Comparison of ENCODE assay signal across 10 cellular contexts in the genomic region with DNA sequence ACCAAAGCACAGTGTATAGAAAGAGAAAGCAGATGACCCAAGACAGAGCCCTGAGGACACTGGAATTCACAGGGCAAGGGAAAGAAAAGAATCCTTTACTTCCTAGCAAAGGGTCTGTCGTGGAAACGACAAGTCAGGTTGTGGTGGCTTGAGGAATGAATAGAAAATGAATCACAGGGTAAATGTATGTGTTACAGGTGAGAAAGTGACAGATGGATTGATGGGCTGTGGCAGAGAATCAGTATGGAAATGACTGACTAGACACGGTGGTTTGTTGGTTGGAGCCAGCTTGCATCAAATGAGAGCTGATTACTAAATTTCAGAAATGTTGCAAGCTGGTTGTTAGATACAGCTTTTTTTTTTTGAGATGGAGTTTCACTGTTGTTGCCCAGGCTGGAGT. TPM values are rescaled to one million over a fixed set of nuclear protein-coding genes. Genes with fewer than 3 reads are reported as not detected.
DNase-seq lines count a peak whose midpoint lies in the region; ATAC-seq and TF ChIP-seq lines count a peak whose summit lies in the region.
"Had no signal": no experiment of that assay in that cellular context is flagged by ENCODE, and none has a peak within 500 bp of the region (broad histone marks: within the 10 kb centered on the region; RNA-seq: fewer than 3 reads in every experiment).

No MANE protein-coding gene starts in this region.

- peak; percentile 80 for ATAC-seq in stimulated activated naive CD8-positive, alpha-beta T cell treated with anti-CD3 and anti-CD28 coated beads, Interleukin-15, Interleukin-2, amounts not matched to agents 100 U/mL and 50 U/mL, for 24 hours
- ATAC-seq in HG03460 (IDR thresholded peaks at IDR 0.05; ENCODE audit: unreplicated experiment) = no peak

- H3K9me3 ChIP-seq in mammary epithelial cell (replicated peaks; ENCODE audit: insufficient read depth, low read length) = no peaks in the 10 kb centered on the region

- no peak overlapping the region for H3K27ac Mint-ChIP-seq in MCF 10A (ENCODE audit: low read depth, unreplicated experiment)

- H3K4me2 ChIP-seq in mammary epithelial cell (ENCODE audit: insufficient read depth, low read depth, low read length) = no peak overlapping the region

- H3K4me3 Mint-ChIP-seq in MCF 10A (ENCODE audit: unreplicated experiment) = no peak overlapping the region

- H3K79me2 ChIP-seq in mammary epithelial cell (ENCODE audit: insufficient read depth, low read length) = no peaks in the 10 kb centered on the region

- 36% methylated on average over 3 of the region's 3 CpGs for WGBS in mammary epithelial cell (ENCODE audit: low coverage, missing lambda C conversion rate)

- dilution Hi-C loops in mammary epithelial cell (cut with HindIII; ENCODE audit: low sequenced_read_pairs) = no loop called here

- BruUV-seq in mammary epithelial cell (replicated peaks; lab: Mats Ljungman, UMichigan) (no TSS peak), MCF 10A (replicated peaks; lab: Mats Ljungman, UMichigan) (no TSS peak)

- H2AFZ ChIP-seq in mammary epithelial cell (ENCODE audit: low read depth, low read length) = no peak overlapping the region

- POLR2A ChIA-PET in MCF 10A (lab: Yijun Ruan, JAX) = no interaction called here

- no peaks in the 10 kb centered on the region for H3K4me1 ChIP-seq in mammary epithelial cell (ENCODE audit: insufficient read depth, low read length)

- no peak overlapping the region for H3K4me3 ChIP-seq in mammary epithelial cell (replicated peaks in 1 of 3; ENCODE audit: insufficient read depth in 1 of 3, low read depth in 2 of 3, low read length in 3 of 3)
- H3K4me3 ChIP-seq: cardiac muscle cell had no signal

- H3K27me3 Mint-ChIP-seq in MCF 10A (ENCODE audit: insufficient read depth, unreplicated experiment) = no peaks in the 10 kb centered on the region

- TF ChIP-seq CTCF in mammary epithelial cell (conservative IDR thresholded peaks at IDR 0.05 in 1 of 2, IDR thresholded peaks at IDR 0.05 in 1 of 2; ENCODE audit: extremely low read depth in 1 of 2, insufficient read depth in 1 of 2, low read depth in 1 of 2, low read length in 2 of 2) = no peak
- no peak for TF ChIP-seq CTCF in MCF 10A (IDR thresholded peaks at IDR 0.05; ENCODE audit: unreplicated experiment)

- CTCF ChIA-PET in mammary epithelial cell (lab: Charles Lee; ENCODE audit: low non-redundant PET) = no interaction called here
- CTCF ChIA-PET in MCF 10A (lab: Yijun Ruan, JAX) = interaction anchor here (0.6 kb wide), 1 partner anchor 42 kb away, joined by 3 read pairs; no protein-coding TSS in a partner anchor

- no peak overlapping the region for H3K9ac ChIP-seq in mammary epithelial cell (ENCODE audit: insufficient read depth, low read length)

- peak; percentile 66 for DNase-seq in mammary epithelial cell
- DNase-seq in MCF 10A (ENCODE audit: unreplicated experiment) = no peak
- peak; percentile 17 for DNase-seq in HT1080 (ENCODE audit: low read depth)
- DNase-seq in amniotic epithelial cell (ENCODE audit: low read depth) = peak; percentile 39
- DNase-seq in stimulated activated naive CD8-positive, alpha-beta T cell treated with anti-CD3 and anti-CD28 coated beads, Interleukin-15, Interleukin-2, amounts not matched to agents 100 U/mL and 50 U/mL, for 24 hours = peak; percentile 34
- no peak for DNase-seq in RKO (ENCODE audit: low spot score)
- no peak for DNase-seq in inferior parietal cortex (ENCODE audit: extremely low spot score)
- DNase-seq: NCI-H446 treated with DMSO at 0.1 percent for 48 hours had no signal

- H3K27ac ChIP-seq in mammary epithelial cell (ENCODE audit: insufficient read depth, low read depth, low read length) = no peak overlapping the region
- H3K27ac ChIP-seq: cardiac muscle cell had no signal

- H3K27me3 ChIP-seq in mammary epithelial cell (ENCODE audit: insufficient read depth, low read length) = no peaks in the 10 kb centered on the region
- H3K27me3 ChIP-seq: cardiac muscle cell had no signal

- no peaks in the 10 kb centered on the region for H3K9me3 Mint-ChIP-seq in MCF 10A (ENCODE audit: unreplicated experiment)

- H3K36me3 Mint-ChIP-seq in MCF 10A (ENCODE audit: insufficient read depth, unreplicated experiment) = no peaks in the 10 kb centered on the region

- intact Hi-C loops in mammary epithelial cell (cut with micrococcal nuclease) = no loop called here
- intact Hi-C loops in MCF 10A (cut with micrococcal nuclease) = no loop called here

- H3K36me3 ChIP-seq in mammary epithelial cell (ENCODE audit: insufficient read depth, low read length) = no peaks in the 10 kb centered on the region
- H3K36me3 ChIP-seq: cardiac muscle cell had no signal

- H3K4me1 Mint-ChIP-seq in MCF 10A (ENCODE audit: insufficient read depth, unreplicated experiment) = peaks cover 8% of the 10 kb centered on the region

- in situ Hi-C loops in mammary epithelial cell (cut with MboI; ENCODE audit: low sequenced_read_pairs in 2 of 2) = no loop called here

- no peaks in the 10 kb centered on the region for H4K20me1 ChIP-seq in mammary epithelial cell (ENCODE audit: insufficient read depth, low read length)

RNA-seq across cellular contexts. Expression of a gene that starts 46.9 kb away (rescaled TPM):
- total RNA-seq in mammary epithelial cell (100 to 1,000 TPM; 185 to 216 TPM), MCF 10A (2022) (196 and 220 TPM in 2 replicates)
- polyA plus RNA-seq in mammary epithelial cell = 95.8 TPM
- 206 TPM for polyA minus RNA-seq in mammary epithelial cell
- 404 and 496 TPM in 2 replicates for total RNA-seq in HT1080 (2014; rRNA removed; shearing (Covaris generic))
- 233 and 292 TPM in 2 replicates for polyA plus RNA-seq in HT1080 (2015; cell fraction: cytosol; rRNA removed)
- 140 and 175 TPM in 2 replicates for polyA plus RNA-seq in HT1080 (2015; cell fraction: nucleus; rRNA removed)

Comparison
In these comparisons a context has a peak if more than half of its experiments do, and no peak if none do; other contexts are left out.
1. DNase-seq: peak in mammary epithelial cell (single experiment), HT1080 (single experiment), amniotic epithelial cell (single experiment) and stimulated activated naive CD8-positive, alpha-beta T cell treated with anti-CD3 and anti-CD28 coated beads, Interleukin-15, Interleukin-2, amounts not matched to agents 100 U/mL and 50 U/mL, for 24 hours (single experiment); none in MCF 10A (single experiment), RKO (single experiment) and inferior parietal cortex (single experiment).